ENCODE assay signal across 1 cellular context in genomic region chr2:233112261-233113113, GRCh38.
TF ChIP-seq lines count a peak whose summit lies in the region.

No MANE protein-coding gene starts in this region.

TF ChIP-seq in HepG2, 621 proteins besides CTCF, POLR2A, EP300 and RAD21 (continued from another document):
- TF ChIP-seq STAT6 (CRISPR knock-in tag; IDR thresholded peaks at IDR 0.05; ENCODE audit: borderline replicate concordance) (no peak), JUN (CRISPR knock-in tag; IDR thresholded peaks at IDR 0.05) (no peak), ZNF264 (CRISPR knock-in tag; IDR thresholded peaks at IDR 0.05) (no peak), PAX8 (CRISPR knock-in tag; IDR thresholded peaks at IDR 0.05; ENCODE audit: borderline replicate concordance) (no peak)
